ENCODE assay signal across 1 cellular context in genomic region chr17:82450357-82451106, GRCh38.
TF ChIP-seq lines count a peak whose summit lies in the region.

Gene CYBC1, minus strand, starts transcription at chr17:82450752. Its CDS starts 1,498 bp downstream, at chr17:82449254.

TF ChIP-seq in HepG2, 621 proteins besides CTCF, POLR2A, EP300 and RAD21 (continued from another document and continues in another):
- TF ChIP-seq ISX (CRISPR knock-in tag; conservative IDR thresholded peaks at IDR 0.05) (0 out of 2 replicates have a peak, but pooled peaks have one; percentile 40), CREB1 (IDR thresholded peaks at IDR 0.05) (peak; percentile 56), CREB1 (CRISPR knock-in tag; IDR thresholded peaks at IDR 0.05) (no peak), MYNN (CRISPR knock-in tag; IDR thresholded peaks at IDR 0.05; ENCODE audit: low read depth) (no peak), EEA1 (CRISPR knock-in tag; IDR thresholded peaks at IDR 0.05; ENCODE audit: borderline replicate concordance) (peak; percentile 96), SP2 (CRISPR knock-in tag; IDR thresholded peaks at IDR 0.05) (peak; percentile 42; the same call in 1 of the 2 replicates), ZBTB25 (CRISPR knock-in tag; IDR thresholded peaks at IDR 0.05) (peak; percentile 95; the same call in 1 of the 2 replicates), HOXD1 (CRISPR knock-in tag; IDR thresholded peaks at IDR 0.05) (peak; percentile 55; the same call in 1 of the 2 replicates), ARNTL (CRISPR knock-in tag; IDR thresholded peaks at IDR 0.05) (peak; percentile 56; the same call in 1 of the 2 replicates), SP5 (CRISPR knock-in tag; IDR thresholded peaks at IDR 0.05; ENCODE audit: borderline replicate concordance, low read depth) (peak; percentile 89), ELF1 (CRISPR knock-in tag; IDR thresholded peaks at IDR 0.05) (peak; percentile 98), SUZ12 (IDR thresholded peaks at IDR 0.05; ENCODE audit: low read depth, low read length) (no peak), SMARCE1 (IDR thresholded peaks at IDR 0.05; ENCODE audit: borderline replicate concordance) (no peak), ZBTB20 (CRISPR knock-in tag; IDR thresholded peaks at IDR 0.05; ENCODE audit: borderline replicate concordance, low read depth) (peak; percentile 22; the same call in 1 of the 2 replicates), MEIS2 (CRISPR knock-in tag; IDR thresholded peaks at IDR 0.05) (peak; percentile 22; the same call in 1 of the 2 replicates), THAP9 (CRISPR knock-in tag; IDR thresholded peaks at IDR 0.05; ENCODE audit: borderline replicate concordance) (no peak), GMEB2 (CRISPR knock-in tag; IDR thresholded peaks at IDR 0.05; ENCODE audit: low read depth) (0 out of 2 replicates have a peak, but pooled peaks have one; percentile 36), ZNF138 (CRISPR knock-in tag; IDR thresholded peaks at IDR 0.05; ENCODE audit: low read depth) (peak; percentile 80; the same call in 1 of the 2 replicates), ZNF841 (CRISPR knock-in tag; IDR thresholded peaks at IDR 0.05; ENCODE audit: borderline replicate concordance) (no peak), ZNF615 (CRISPR knock-in tag; IDR thresholded peaks at IDR 0.05; ENCODE audit: borderline replicate concordance) (no peak), BRCA1 (CRISPR knock-in tag; IDR thresholded peaks at IDR 0.05) (peak; percentile 32; the same call in 1 of the 2 replicates), ZNF484 (CRISPR knock-in tag; IDR thresholded peaks at IDR 0.05; ENCODE audit: borderline replicate concordance, low read depth) (no peak), HOXA3 (CRISPR knock-in tag; IDR thresholded peaks at IDR 0.05) (peak; percentile 74), PITX1 (CRISPR knock-in tag; IDR thresholded peaks at IDR 0.05) (0 out of 2 replicates have a peak, but pooled peaks have one; percentile 26), NFKBIZ (CRISPR knock-in tag; IDR thresholded peaks at IDR 0.05) (no peak), HOXA5 (CRISPR knock-in tag; IDR thresholded peaks at IDR 0.05) (peak; percentile 82; the same call in 1 of the 2 replicates), HMGXB3 (CRISPR knock-in tag; IDR thresholded peaks at IDR 0.05; ENCODE audit: borderline replicate concordance) (peak; percentile 29; the same call in 1 of the 2 replicates), ZNF180 (CRISPR knock-in tag; IDR thresholded peaks at IDR 0.05; ENCODE audit: borderline replicate concordance, low read depth) (0 out of 2 replicates have a peak, but pooled peaks have one; percentile 32), MAZ (IDR thresholded peaks at IDR 0.05; ENCODE audit: borderline replicate concordance, low read depth, low read length) (peak; percentile 87), MAZ (CRISPR knock-in tag; IDR thresholded peaks at IDR 0.05; ENCODE audit: low read depth) (peak; percentile 98), ARID2 (CRISPR knock-in tag; IDR thresholded peaks at IDR 0.05; ENCODE audit: borderline replicate concordance) (peak; percentile 88), MAFF (IDR thresholded peaks at IDR 0.05; ENCODE audit: low read depth, low read length) (no peak), ZNF225 (CRISPR knock-in tag; IDR thresholded peaks at IDR 0.05) (peak; percentile 84; the same call in 1 of the 2 replicates), BCL3 (CRISPR knock-in tag; IDR thresholded peaks at IDR 0.05) (peak; percentile 92; the same call in 1 of the 2 replicates)
- TF ChIP-seq, protein P1, sequence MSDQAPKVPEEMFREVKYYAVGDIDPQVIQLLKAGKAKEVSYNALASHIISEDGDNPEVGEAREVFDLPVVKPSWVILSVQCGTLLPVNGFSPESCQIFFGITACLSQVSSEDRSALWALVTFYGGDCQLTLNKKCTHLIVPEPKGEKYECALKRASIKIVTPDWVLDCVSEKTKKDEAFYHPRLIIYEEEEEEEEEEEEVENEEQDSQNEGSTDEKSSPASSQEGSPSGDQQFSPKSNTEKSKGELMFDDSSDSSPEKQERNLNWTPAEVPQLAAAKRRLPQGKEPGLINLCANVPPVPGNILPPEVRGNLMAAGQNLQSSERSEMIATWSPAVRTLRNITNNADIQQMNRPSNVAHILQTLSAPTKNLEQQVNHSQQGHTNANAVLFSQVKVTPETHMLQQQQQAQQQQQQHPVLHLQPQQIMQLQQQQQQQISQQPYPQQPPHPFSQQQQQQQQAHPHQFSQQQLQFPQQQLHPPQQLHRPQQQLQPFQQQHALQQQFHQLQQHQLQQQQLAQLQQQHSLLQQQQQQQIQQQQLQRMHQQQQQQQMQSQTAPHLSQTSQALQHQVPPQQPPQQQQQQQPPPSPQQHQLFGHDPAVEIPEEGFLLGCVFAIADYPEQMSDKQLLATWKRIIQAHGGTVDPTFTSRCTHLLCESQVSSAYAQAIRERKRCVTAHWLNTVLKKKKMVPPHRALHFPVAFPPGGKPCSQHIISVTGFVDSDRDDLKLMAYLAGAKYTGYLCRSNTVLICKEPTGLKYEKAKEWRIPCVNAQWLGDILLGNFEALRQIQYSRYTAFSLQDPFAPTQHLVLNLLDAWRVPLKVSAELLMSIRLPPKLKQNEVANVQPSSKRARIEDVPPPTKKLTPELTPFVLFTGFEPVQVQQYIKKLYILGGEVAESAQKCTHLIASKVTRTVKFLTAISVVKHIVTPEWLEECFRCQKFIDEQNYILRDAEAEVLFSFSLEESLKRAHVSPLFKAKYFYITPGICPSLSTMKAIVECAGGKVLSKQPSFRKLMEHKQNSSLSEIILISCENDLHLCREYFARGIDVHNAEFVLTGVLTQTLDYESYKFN (CRISPR knock-in tag; conservative IDR thresholded peaks at IDR 0.05): peak; percentile 50; the same call in 1 of the 2 replicates
- TF ChIP-seq, protein P2, sequence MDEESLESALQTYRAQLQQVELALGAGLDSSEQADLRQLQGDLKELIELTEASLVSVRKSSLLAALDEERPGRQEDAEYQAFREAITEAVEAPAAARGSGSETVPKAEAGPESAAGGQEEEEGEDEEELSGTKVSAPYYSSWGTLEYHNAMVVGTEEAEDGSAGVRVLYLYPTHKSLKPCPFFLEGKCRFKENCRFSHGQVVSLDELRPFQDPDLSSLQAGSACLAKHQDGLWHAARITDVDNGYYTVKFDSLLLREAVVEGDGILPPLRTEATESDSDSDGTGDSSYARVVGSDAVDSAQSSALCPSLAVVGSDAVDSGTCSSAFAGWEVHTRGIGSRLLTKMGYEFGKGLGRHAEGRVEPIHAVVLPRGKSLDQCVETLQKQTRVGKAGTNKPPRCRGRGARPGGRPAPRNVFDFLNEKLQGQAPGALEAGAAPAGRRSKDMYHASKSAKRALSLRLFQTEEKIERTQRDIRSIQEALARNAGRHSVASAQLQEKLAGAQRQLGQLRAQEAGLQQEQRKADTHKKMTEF (CRISPR knock-in tag; IDR thresholded peaks at IDR 0.05): peak; percentile 84; the same call in 1 of the 2 replicates
- TF ChIP-seq, protein P3, sequence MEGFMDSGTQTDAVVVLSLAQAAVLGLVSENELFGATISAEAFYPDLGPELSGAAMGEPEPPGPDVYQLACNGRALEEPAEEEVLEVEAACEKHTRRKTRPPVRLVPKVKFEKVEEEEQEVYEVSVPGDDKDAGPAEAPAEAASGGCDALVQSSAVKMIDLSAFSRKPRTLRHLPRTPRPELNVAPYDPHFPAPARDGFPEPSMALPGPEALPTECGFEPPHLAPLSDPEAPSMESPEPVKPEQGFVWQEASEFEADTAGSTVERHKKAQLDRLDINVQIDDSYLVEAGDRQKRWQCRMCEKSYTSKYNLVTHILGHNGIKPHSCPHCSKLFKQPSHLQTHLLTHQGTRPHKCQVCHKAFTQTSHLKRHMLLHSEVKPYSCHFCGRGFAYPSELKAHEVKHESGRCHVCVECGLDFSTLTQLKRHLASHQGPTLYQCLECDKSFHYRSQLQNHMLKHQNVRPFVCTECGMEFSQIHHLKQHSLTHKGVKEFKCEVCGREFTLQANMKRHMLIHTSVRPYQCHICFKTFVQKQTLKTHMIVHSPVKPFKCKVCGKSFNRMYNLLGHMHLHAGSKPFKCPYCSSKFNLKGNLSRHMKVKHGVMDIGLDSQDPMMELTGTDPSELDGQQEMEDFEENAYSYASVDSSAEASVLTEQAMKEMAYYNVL (CRISPR knock-in tag; IDR thresholded peaks at IDR 0.05; ENCODE audit: borderline replicate concordance): no peak
- TF ChIP-seq, protein P4, sequence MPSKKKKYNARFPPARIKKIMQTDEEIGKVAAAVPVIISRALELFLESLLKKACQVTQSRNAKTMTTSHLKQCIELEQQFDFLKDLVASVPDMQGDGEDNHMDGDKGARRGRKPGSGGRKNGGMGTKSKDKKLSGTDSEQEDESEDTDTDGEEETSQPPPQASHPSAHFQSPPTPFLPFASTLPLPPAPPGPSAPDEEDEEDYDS (CRISPR knock-in tag; IDR thresholded peaks at IDR 0.05): peak; percentile 65; the same call in 1 of the 2 replicates
- TF ChIP-seq, protein P5, sequence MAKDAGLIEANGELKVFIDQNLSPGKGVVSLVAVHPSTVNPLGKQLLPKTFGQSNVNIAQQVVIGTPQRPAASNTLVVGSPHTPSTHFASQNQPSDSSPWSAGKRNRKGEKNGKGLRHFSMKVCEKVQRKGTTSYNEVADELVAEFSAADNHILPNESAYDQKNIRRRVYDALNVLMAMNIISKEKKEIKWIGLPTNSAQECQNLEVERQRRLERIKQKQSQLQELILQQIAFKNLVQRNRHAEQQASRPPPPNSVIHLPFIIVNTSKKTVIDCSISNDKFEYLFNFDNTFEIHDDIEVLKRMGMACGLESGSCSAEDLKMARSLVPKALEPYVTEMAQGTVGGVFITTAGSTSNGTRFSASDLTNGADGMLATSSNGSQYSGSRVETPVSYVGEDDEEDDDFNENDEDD (CRISPR knock-in tag; IDR thresholded peaks at IDR 0.05; ENCODE audit: borderline replicate concordance): peak; percentile 57; the same call in 1 of the 2 replicates
